8 cellular contexts compared by ENCODE assay signal in the genomic region with DNA sequence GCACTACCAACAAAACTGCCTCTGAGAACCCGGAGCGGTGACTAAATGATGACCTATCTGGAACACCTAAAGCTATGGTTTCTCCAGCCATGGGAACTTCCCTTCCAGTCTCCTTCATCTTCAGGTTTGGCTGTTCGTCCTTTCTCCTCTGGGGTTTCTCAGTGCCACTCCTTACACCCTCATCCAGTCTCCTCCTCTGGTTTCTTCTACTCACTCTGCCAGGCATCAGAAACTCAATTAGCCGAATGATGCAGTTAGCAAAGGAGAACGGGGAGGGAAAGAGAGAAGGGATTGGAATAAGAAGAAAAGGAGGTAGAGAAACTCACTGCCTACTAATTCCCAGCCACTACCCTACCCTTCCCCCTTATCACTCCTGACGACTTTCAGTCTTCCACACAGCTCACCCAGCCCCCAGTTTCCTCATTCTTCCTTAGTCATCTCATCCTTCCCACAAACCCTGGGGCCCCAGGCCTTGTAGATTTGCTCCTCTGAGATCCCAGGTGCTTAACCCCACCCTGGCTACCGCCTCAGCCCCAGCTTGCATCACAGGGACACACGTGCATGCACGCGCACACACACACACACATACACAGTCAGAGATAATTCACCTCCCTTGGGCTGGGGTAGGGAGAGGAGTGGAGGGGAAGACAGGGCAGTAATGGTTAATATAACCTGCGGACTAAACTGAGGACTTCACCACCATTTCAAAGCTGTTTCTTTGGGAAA. TPM values are rescaled to one million over a fixed set of nuclear protein-coding genes. Genes with fewer than 3 reads are reported as not detected.
A peak's percentile ranks its signal among the peaks of the same experiment; 100 is the strongest.
DNase-seq lines count a peak whose midpoint lies in the region; ATAC-seq, FAIRE-seq and TF ChIP-seq lines count a peak whose summit lies in the region.

No MANE protein-coding gene starts in this region.

- CTCF ChIA-PET in CD8-positive, alpha-beta T cell (lab: Charles Lee) = interaction anchor here (0.6 kb wide), 1 partner anchor 768 kb away, joined by 3 read pairs; no protein-coding TSS in a partner anchor

- H3K4me1 Mint-ChIP-seq in neural crest cell = peaks cover 38% of the 10 kb centered on the region
- H3K4me1 Mint-ChIP-seq in CD8-positive, alpha-beta T cell (ENCODE audit: low read depth) = peaks cover 6% of the 10 kb centered on the region

- no peaks in the 10 kb centered on the region for H3K36me3 ChIP-seq in CD8-positive, alpha-beta T cell (ENCODE audit: insufficient read depth, low read length)

- H3K27ac ChIP-seq in CD8-positive, alpha-beta T cell (ENCODE audit: low read depth, low read length) = no peak overlapping the region

- no peak for ATAC-seq in CD8-positive, alpha-beta T cell

- peak overlapping the region; percentile 86 for H3K27ac Mint-ChIP-seq in neural crest cell (ENCODE audit: unreplicated experiment)
- H3K27ac Mint-ChIP-seq in CD8-positive, alpha-beta T cell = no peak overlapping the region

- H3K9me3 ChIP-seq in CD8-positive, alpha-beta T cell (ENCODE audit: low read length) = no peaks in the 10 kb centered on the region

- no peak for TF ChIP-seq CTCF in epithelial cell of proximal tubule (conservative IDR thresholded peaks at IDR 0.05; ENCODE audit: low read depth, low read length)
- no peak for TF ChIP-seq CTCF in neural crest cell (conservative IDR thresholded peaks at IDR 0.05)
- TF ChIP-seq CTCF in CD8-positive, alpha-beta T cell (IDR thresholded peaks at IDR 0.05) = no peak

- H3K27me3 ChIP-seq in CD8-positive, alpha-beta T cell (ENCODE audit: insufficient read depth, low read length) = no peaks in the 10 kb centered on the region

- H3K4me1 ChIP-seq in CD8-positive, alpha-beta T cell (ENCODE audit: insufficient read depth, low read length) = no peaks in the 10 kb centered on the region

- H3K4me3 ChIP-seq in epithelial cell of proximal tubule (ENCODE audit: low read depth, low read length) = peak overlapping the region; percentile 17
- no peak overlapping the region for H3K4me3 ChIP-seq in CD8-positive, alpha-beta T cell (ENCODE audit: low read depth, low read length)

- DNase-seq in Daoy (ENCODE audit: low read depth) (peak; percentile 96), NCI-H226 (peak; percentile 99), epithelial cell of proximal tubule (ENCODE audit: low read depth) (peak; percentile 92), neural crest cell (ENCODE audit: low read depth, low spot score) (no peak), NCI-H774 (lab: John Stamatoyannopoulos, UW) (no peak), NAMALWA (ENCODE audit: low spot score) (no peak), GM19239 (ENCODE audit: insufficient read length, low spot score) (no peak)
- no peak for DNase-seq in CD8-positive, alpha-beta T cell

- H3K27me3 Mint-ChIP-seq in neural crest cell (ENCODE audit: low read depth) = peaks cover 2% of the 10 kb centered on the region
- no peaks in the 10 kb centered on the region for H3K27me3 Mint-ChIP-seq in CD8-positive, alpha-beta T cell (ENCODE audit: low read depth)

- H3K4me3 Mint-ChIP-seq in neural crest cell = no peak overlapping the region
- no peak overlapping the region for H3K4me3 Mint-ChIP-seq in CD8-positive, alpha-beta T cell

- intact Hi-C loops in CD8-positive, alpha-beta T cell (cut with DNase I, micrococcal nuclease) = no loop called here

- H3K36me3 Mint-ChIP-seq in neural crest cell (ENCODE audit: low read depth) = peaks cover 11% of the 10 kb centered on the region
- no peaks in the 10 kb centered on the region for H3K36me3 Mint-ChIP-seq in CD8-positive, alpha-beta T cell

- no peaks in the 10 kb centered on the region for H3K9me3 Mint-ChIP-seq in neural crest cell
- H3K9me3 Mint-ChIP-seq in CD8-positive, alpha-beta T cell = no peaks in the 10 kb centered on the region

- POLR2A ChIA-PET in CD8-positive, alpha-beta T cell (lab: Charles Lee) = no interaction called here

- no peak for FAIRE-seq in GM19239 (lab: Jason Lieb, UNC)

RNA-seq across cellular contexts. Expression of a gene that starts 13.0 kb away (rescaled TPM):
- total RNA-seq in Daoy (2014; rRNA removed; shearing (Covaris generic)) = 12.3 and 13.9 TPM in 2 replicates
- total RNA-seq in epithelial cell of proximal tubule (21.6 and 32.2 TPM in 2 replicates), neural crest cell (17.3 and 17.4 TPM in 2 replicates)
- total RNA-seq in CD8-positive, alpha-beta T cell = 1 to 10 TPM in 1 of 2 experiments, under 1 TPM in 1; 0.94 to 1.6 TPM

RNA-seq across cellular contexts. Expression of a gene that starts 13.3 kb away (rescaled TPM):
- 61.9 and 102 TPM in 2 replicates for total RNA-seq in Daoy (2014; rRNA removed; shearing (Covaris generic))
- 69.1 and 99.4 TPM in 2 replicates for total RNA-seq in epithelial cell of proximal tubule
- 79.1 and 80.8 TPM in 2 replicates for total RNA-seq in neural crest cell
- total RNA-seq in CD8-positive, alpha-beta T cell = 10 to 100 TPM; 48.4 to 57.7 TPM

Comparison
In these comparisons a context has a peak if more than half of its experiments do, and no peak if none do; other contexts are left out.
1. DNase-seq: peak in Daoy (single experiment), NCI-H226 (single experiment) and epithelial cell of proximal tubule (single experiment); none in neural crest cell (single experiment), NCI-H774 (single experiment), NAMALWA (single experiment), CD8-positive, alpha-beta T cell (0 of 7) and GM19239 (single experiment).